10 cellular contexts compared by ENCODE assay signal in genomic region chr21:45971487-45972352, GRCh38. TPM values are rescaled to one million over a fixed set of nuclear protein-coding genes. Genes with fewer than 3 reads are reported as not detected.
DNase-seq lines count a peak whose midpoint lies in the region; ATAC-seq and TF ChIP-seq lines count a peak whose summit lies in the region.
"Had no signal": no experiment of that assay in that cellular context is flagged by ENCODE, and none has a peak within 500 bp of the region (broad histone marks: within the 10 kb centered on the region; RNA-seq: fewer than 3 reads in every experiment).

No MANE protein-coding gene starts in this region.

- peak overlapping the region; percentile 97 for H3K18ac ChIP-seq in neuronal stem cell (ENCODE audit: low read length)

- H3K36me3 Mint-ChIP-seq in Caco-2 (ENCODE audit: insufficient read depth, unreplicated experiment): no peaks in the 10 kb centered on the region

- no peaks in the 10 kb centered on the region for H3K9me3 Mint-ChIP-seq in Caco-2 (ENCODE audit: unreplicated experiment)
- H3K9me3 Mint-ChIP-seq: CD4-positive, alpha-beta T cell had no signal

- peak overlapping the region; percentile 35 for H2AFZ ChIP-seq in neuronal stem cell (ENCODE audit: low read length)

- H2AK5ac ChIP-seq in neuronal stem cell (ENCODE audit: low read depth, low read length): peak overlapping the region; percentile 95

- peak overlapping the region; percentile 99 for H2BK15ac ChIP-seq in neuronal stem cell (ENCODE audit: low read length)

- intact Hi-C loops in Caco-2 (cut with micrococcal nuclease; ENCODE audit: unreplicated experiment): loop anchor here (5.0 to 10.0 kb wide), 3 partner anchors 53 to 171 kb away; partner anchors contain the start of gene COL6A2

- H3K36me3 ChIP-seq in NT2/D1 (ENCODE audit: insufficient read depth, insufficient read length, low read length) (no peaks in the 10 kb centered on the region), neuronal stem cell (replicated peaks in 1 of 2; ENCODE audit: control insufficient read depth in 2 of 2, insufficient read depth in 2 of 2, low read length in 2 of 2) (no peaks in the 10 kb centered on the region), Caco-2 (ENCODE audit: control insufficient read depth, insufficient read depth, low read length) (no peaks in the 10 kb centered on the region)

- no peak overlapping the region for H3K27ac ChIP-seq in neuronal stem cell (replicated peaks; ENCODE audit: low read length)
- H3K27ac ChIP-seq: HL-60 had no signal

- no peak overlapping the region for H3K23ac ChIP-seq in neuronal stem cell (ENCODE audit: low read depth, low read length, poor library complexity)

- POLR2A ChIA-PET in Caco-2 (lab: Charles Lee): no interaction called here

- H2BK120ac ChIP-seq in neuronal stem cell (ENCODE audit: low read depth, low read length): no peak overlapping the region

- H3K27ac Mint-ChIP-seq in Caco-2 (ENCODE audit: unreplicated experiment): no peak overlapping the region
- H3K27ac Mint-ChIP-seq: CD4-positive, alpha-beta T cell had no signal

- BruUV-seq in Caco-2 (replicated peaks; lab: Mats Ljungman, UMichigan): no TSS peak

- no peak for TF ChIP-seq CTCF in Caco-2 (IDR thresholded peaks at IDR 0.05; ENCODE audit: insufficient read depth in 1 of 2, low read depth in 1 of 2, low read length in 1 of 2, severe bottlenecking in 1 of 2, unreplicated experiment in 1 of 2)

- H3K4me3 Mint-ChIP-seq in Caco-2 (ENCODE audit: unreplicated experiment): no peak overlapping the region
- H3K4me3 Mint-ChIP-seq: CD4-positive, alpha-beta T cell had no signal

- peak overlapping the region; percentile 94 for H3K9ac ChIP-seq in NT2/D1 (ENCODE audit: insufficient read length, low read depth)
- H3K9ac ChIP-seq in neuronal stem cell (ENCODE audit: low read depth, low read length, poor library complexity): peak overlapping the region; percentile 38

- DNase-seq in AG08395 (ENCODE audit: low spot score) (peak; percentile 88), NT2/D1 (ENCODE audit: low read depth, low spot score) (no peak), fibroblast of the conjunctiva (ENCODE audit: low read depth) (peak; percentile 88), neuronal stem cell (ENCODE audit: low spot score) (no peak), SW 1271 (lab: John Stamatoyannopoulos, UW) (no peak), Caco-2 (no peak)
- no peak for DNase-seq in NK-92 treated with Interleukin-12 subunit alpha and Interleukin-12 subunit beta, amount 100 ng/mL, for 24 hours (lab: John Stamatoyannopoulos, UW)
- DNase-seq: CD4-positive, alpha-beta T cell had no signal

- H3K4me1 ChIP-seq in NT2/D1 (ENCODE audit: insufficient read depth, insufficient read length) (peaks cover 31% of the 10 kb centered on the region), neuronal stem cell (ENCODE audit: control insufficient read depth in 2 of 2, insufficient read depth in 1 of 2, low read depth in 1 of 2, low read length in 2 of 2) (peaks cover 15 to 27% of the 10 kb centered on the region in 2 donors), Caco-2 (peaks cover 10% of the 10 kb centered on the region)

- no CpG with 5 or more reads among the region's 24 CpGs for WGBS in neuronal stem cell (ENCODE audit: extremely low coverage in 2 of 2, insufficient read length in 2 of 2, insufficient replicate concordance in 1 of 2), 2 donors

- H3K14ac ChIP-seq in neuronal stem cell (ENCODE audit: low read length): peak overlapping the region; percentile 82

- no peak overlapping the region for H2BK5ac ChIP-seq in neuronal stem cell (ENCODE audit: low read length)

- ATAC-seq in GM21447 (IDR thresholded peaks at IDR 0.05; ENCODE audit: unreplicated experiment): no peak

- H3K4me2 ChIP-seq in neuronal stem cell (ENCODE audit: insufficient read depth, low read length, poor library complexity, severe bottlenecking): no peak overlapping the region

- H3K4me3 ChIP-seq in NT2/D1 (ENCODE audit: insufficient read length, low read depth) (peak overlapping the region; percentile 75), neuronal stem cell (ENCODE audit: low read length in 2 of 2) (no peak overlapping the region), Caco-2 (ENCODE audit: low read depth, low read length) (no peak overlapping the region)

- H3K27me3 ChIP-seq in NT2/D1 (ENCODE audit: insufficient read depth, insufficient read length) (peaks cover 16% of the 10 kb centered on the region), neuronal stem cell (ENCODE audit: control insufficient read depth in 3 of 3, insufficient read depth in 3 of 3, low read depth in 1 of 3, low read length in 3 of 3) (peaks cover 0 to 39% (median 14%) of the 10 kb centered on the region in 3 experiments), Caco-2 (replicated peaks; ENCODE audit: control insufficient read depth, insufficient read depth, low read length) (no peaks in the 10 kb centered on the region; the same call in 1 of the 2 replicates)

- peak overlapping the region; percentile 53 for H3K4ac ChIP-seq in neuronal stem cell (ENCODE audit: low read length)

- H3K79me1 ChIP-seq in neuronal stem cell (ENCODE audit: low read depth, low read length): no peaks in the 10 kb centered on the region

- peaks cover 2% of the 10 kb centered on the region for H3K27me3 Mint-ChIP-seq in Caco-2 (ENCODE audit: insufficient read depth, unreplicated experiment)

- no peak overlapping the region for H4K8ac ChIP-seq in neuronal stem cell (ENCODE audit: low read depth, low read length)

- peaks cover 8% of the 10 kb centered on the region; the same call in 1 of the 2 replicates for H3K9me3 ChIP-seq in NT2/D1 (ENCODE audit: insufficient read depth, low read length)
- no peaks in the 10 kb centered on the region for H3K9me3 ChIP-seq in neuronal stem cell (replicated peaks in 1 of 2; ENCODE audit: control insufficient read depth in 2 of 2, insufficient read depth in 1 of 2, low read depth in 1 of 2, low read length in 2 of 2)
- H3K9me3 ChIP-seq in Caco-2: no peaks in the 10 kb centered on the region

- CTCF ChIA-PET in Caco-2 (lab: Charles Lee): interaction anchor here (0.6 to 1.2 kb wide), 3 partner anchors 18 to 172 kb away, joined by 3 to 5 read pairs (median 4); no protein-coding TSS in a partner anchor

- no peaks in the 10 kb centered on the region for H3K4me1 Mint-ChIP-seq in Caco-2 (ENCODE audit: low read depth, unreplicated experiment)

- no peak overlapping the region for H2BK12ac ChIP-seq in neuronal stem cell (ENCODE audit: low read length)

- H4K91ac ChIP-seq in neuronal stem cell (ENCODE audit: low read depth, low read length, poor library complexity): no peak overlapping the region

RNA-seq across cellular contexts. Expression of gene COL6A1, which starts 9.8 kb away (rescaled TPM):
- polyA plus RNA-seq in neuronal stem cell (2013, experiment 1 of 2): 54.3 TPM
- 53.4 TPM for polyA plus RNA-seq in neuronal stem cell (2013, experiment 2 of 2)
- 31.9 and 33.4 TPM in 2 replicates for total RNA-seq in Caco-2 (2022)

Comparison
In these comparisons a context has a peak if more than half of its experiments do, and no peak if none do; other contexts are left out.
1. DNase-seq: peak in AG08395 (single experiment) and fibroblast of the conjunctiva (single experiment); none in NT2/D1 (single experiment), neuronal stem cell (single experiment), NK-92 treated with Interleukin-12 subunit alpha and Interleukin-12 subunit beta, amount 100 ng/mL, for 24 hours (single experiment), SW 1271 (0 of 2) and Caco-2 (0 of 2).